Comparison of ENCODE assay signal across 24 cellular contexts in genomic region chrX:122219735-122220134, GRCh38.
"Had no signal": no experiment of that assay in that cellular context is flagged by ENCODE, and none has a peak within 500 bp of the region (broad histone marks: within the 10 kb centered on the region; RNA-seq: fewer than 3 reads in every experiment).

No MANE protein-coding gene starts in this region.

- H3K4me1 ChIP-seq: ascending aorta, esophagus squamous epithelium, testis, transverse colon had no signal

- H3K4me3 ChIP-seq: ascending aorta, esophagus squamous epithelium, testis, transverse colon had no signal

- H3K9me3 ChIP-seq: ascending aorta, esophagus squamous epithelium, testis, transverse colon had no signal

- ATAC-seq: activated CD4-positive, CD25-positive, alpha-beta regulatory T cell treated with anti-CD3 and anti-CD28 coated beads, Interleukin-2, amount 50 U/mL, for 24 hours; left colon; naive thymus-derived CD4-positive, alpha-beta T cell; right cardiac atrium had no signal

- DNase-seq: activated CD4-positive, alpha-beta memory T cell treated with anti-CD3 and anti-CD28 coated beads for 36 hours; activated CD4-positive, alpha-beta T cell treated with anti-CD3 and anti-CD28 coated beads for 48 hours; activated CD8-positive, alpha-beta memory T cell treated with anti-CD3 and anti-CD28 coated beads, Interleukin-2, amount 50 U/mL, for 4 hours; activated gamma-delta T cell; activated naive CD4-positive, alpha-beta T cell treated with anti-CD3 and anti-CD28 coated beads, Interleukin-2, amount 10 ng/mL, durations not matched to agents 7 days and 5 days; activated naive CD8-positive, alpha-beta T cell treated with anti-CD3 and anti-CD28 coated beads, Interleukin-2, amount 10 ng/mL, durations not matched to agents 7 days and 5 days; activated T-cell treated with anti-CD3 and anti-CD28 coated beads, Interleukin-2, amount 50 U/mL, for 24 hours; brain microvascular endothelial cell; central memory CD4-positive, alpha-beta T cell; esophagus squamous epithelium; left colon; midbrain; naive thymus-derived CD4-positive, alpha-beta T cell; posterior cingulate gyrus; right cardiac atrium; stimulated activated CD4-positive, alpha-beta T cell treated with anti-CD3 and anti-CD28 coated beads, Interleukin-15, amount 100 ng/mL, for 24 hours; stimulated activated CD4-positive, alpha-beta T cell treated with anti-CD3 and anti-CD28 coated beads, Interleukin-2, amount 100 ng/mL, for 24 hours; stimulated activated naive CD4-positive, alpha-beta T cell; T-helper 9 cell; testis; transverse colon had no signal

- H3K27ac ChIP-seq: ascending aorta, brain microvascular endothelial cell, esophagus squamous epithelium, testis, transverse colon, VCaP had no signal

- H3K27me3 ChIP-seq: ascending aorta, brain microvascular endothelial cell, esophagus squamous epithelium, testis, transverse colon had no signal

- H3K36me3 ChIP-seq: ascending aorta, brain microvascular endothelial cell, esophagus squamous epithelium, transverse colon had no signal
